Comparison of ENCODE assay signal across 21 cellular contexts in genomic region chr7:107210400-107210799, GRCh38. TPM values are rescaled to one million over a fixed set of nuclear protein-coding genes. Genes with fewer than 3 reads are reported as not detected.
DNase-seq lines count a peak whose midpoint lies in the region; ATAC-seq and TF ChIP-seq lines count a peak whose summit lies in the region.
"Had no signal": no experiment of that assay in that cellular context is flagged by ENCODE, and none has a peak within 500 bp of the region (broad histone marks: within the 10 kb centered on the region; RNA-seq: fewer than 3 reads in every experiment).

No MANE protein-coding gene starts in this region.

- no peak overlapping the region for H3K4me3 ChIP-seq in H7 (ENCODE audit: insufficient read depth, low read depth, low read length)
- no peak overlapping the region for H3K4me3 ChIP-seq in mesendoderm (ENCODE audit: low read length)
- H3K4me3 ChIP-seq: BLaER1, Peyer's patch had no signal

- no peak overlapping the region for H3K4ac ChIP-seq in mesendoderm (ENCODE audit: low read depth, low read length)

- no peaks in the 10 kb centered on the region for H3K4me1 Mint-ChIP-seq in WTC11

- DNase-seq in H7, result peak; percentile 18
- DNase-seq in WTC11 (ENCODE audit: low spot score), result no peak
- peak; percentile 10 for DNase-seq in mesendoderm
- DNase-seq in NCI-H774 (lab: John Stamatoyannopoulos, UW), result no peak
- no peak for DNase-seq in LoVo (ENCODE audit: low spot score)
- DNase-seq: CD4-positive, alpha-beta T cell; GOT3; Kasumi-1; MV-4-11; NCI-H1105 treated with DMSO at 0.1 percent for 48 hours; NCI-H2029; NCI-H446; NCI-H524 treated with DMSO at 0.1 percent for 48 hours; NCI-H82; OCI-M1; Peyer's patch; SHP77 treated with DMSO at 0.1 percent for 48 hours had no signal

- H3K9me3 Mint-ChIP-seq in WTC11, result peaks cover 4% of the 10 kb centered on the region

- H3K79me2 ChIP-seq in mesendoderm (ENCODE audit: control insufficient read depth, insufficient read depth, low read length), result no peaks in the 10 kb centered on the region

- no peak overlapping the region for H3K27ac Mint-ChIP-seq in WTC11

- H3K4me3 Mint-ChIP-seq in WTC11, result no peak overlapping the region
- H3K4me3 Mint-ChIP-seq: CD4-positive, alpha-beta T cell had no signal

- no peak overlapping the region for H4K8ac ChIP-seq in mesendoderm (ENCODE audit: low read depth, low read length)

- ATAC-seq in WTC11 (peak; percentile 66), HG03135 (IDR thresholded peaks at IDR 0.05; ENCODE audit: unreplicated experiment) (no peak)
- ATAC-seq: HepG2 had no signal

- H3K36me3 ChIP-seq in H7 (replicated peaks; ENCODE audit: control insufficient read depth, insufficient read depth, low read length), result no peaks in the 10 kb centered on the region; the same call in 1 of the 2 replicates
- peaks cover 2% of the 10 kb centered on the region for H3K36me3 ChIP-seq in mesendoderm (ENCODE audit: control insufficient read depth, insufficient read depth, low read length)

- H3K18ac ChIP-seq in mesendoderm (ENCODE audit: low read length), result no peak overlapping the region

- TF ChIP-seq CTCF in C4-2B (conservative IDR thresholded peaks at IDR 0.05) (no peak), WTC11 (IDR thresholded peaks at IDR 0.05) (no peak)

- H3K79me1 ChIP-seq in mesendoderm (ENCODE audit: low read length), result no peaks in the 10 kb centered on the region

- no peak overlapping the region for H2AK5ac ChIP-seq in mesendoderm (ENCODE audit: low read length)

- CTCF ChIA-PET in WTC11 (lab: Charles Lee), result no interaction called here

- H3K56ac ChIP-seq in mesendoderm (ENCODE audit: low read length), result no peak overlapping the region

- WGBS in mesendoderm (ENCODE audit: extremely low coverage, insufficient coverage, low lambda C conversion rate), result no CpG with 5 or more reads among the region's 4 CpGs

- no peak overlapping the region for H2BK15ac ChIP-seq in mesendoderm (replicated peaks; ENCODE audit: low read depth)

- no peak overlapping the region for H2BK5ac ChIP-seq in mesendoderm (ENCODE audit: low read length)

- H3K9ac ChIP-seq in mesendoderm (ENCODE audit: low read length), result no peak overlapping the region
- H3K9ac ChIP-seq: BLaER1 had no signal

- H2BK120ac ChIP-seq in mesendoderm (ENCODE audit: low read depth, low read length), result no peak overlapping the region

- H3K27me3 Mint-ChIP-seq in WTC11 (ENCODE audit: low read depth), result no peaks in the 10 kb centered on the region
- H3K27me3 Mint-ChIP-seq: CD4-positive, alpha-beta T cell had no signal

- no peak overlapping the region for H4K5ac ChIP-seq in mesendoderm (ENCODE audit: low read length)

- H3K27me3 ChIP-seq in H7 (ENCODE audit: control insufficient read depth, insufficient read depth, low read length) (no peaks in the 10 kb centered on the region), mesendoderm (ENCODE audit: insufficient read depth, low read length, poor library complexity) (no peaks in the 10 kb centered on the region)
- H3K27me3 ChIP-seq: BLaER1, Peyer's patch had no signal

- peaks cover 6% of the 10 kb centered on the region for H3K36me3 Mint-ChIP-seq in WTC11

- H3K27ac ChIP-seq in C4-2B, result peak overlapping the region; percentile 28
- H3K27ac ChIP-seq in mesendoderm (ENCODE audit: low read depth, low read length), result no peak overlapping the region
- H3K27ac ChIP-seq: BLaER1, Peyer's patch had no signal

- no peak overlapping the region for H3K23ac ChIP-seq in mesendoderm (ENCODE audit: low read length)

- H3K4me1 ChIP-seq in mesendoderm (ENCODE audit: control insufficient read depth, low read depth, low read length), result no peaks in the 10 kb centered on the region
- H3K4me1 ChIP-seq: Peyer's patch had no signal

- no peak overlapping the region for H3K4me2 ChIP-seq in mesendoderm (ENCODE audit: low read length)

- POLR2A ChIA-PET in WTC11 (lab: Charles Lee), result no interaction called here

TF ChIP-seq in WTC11, 78 proteins besides CTCF, POLR2A, EP300 and RAD21:
- TF ChIP-seq ATF6 (CRISPR knock-in tag; IDR thresholded peaks at IDR 0.05) (no peak), NFE2L1 (CRISPR knock-in tag; IDR thresholded peaks at IDR 0.05) (no peak), ERG (CRISPR knock-in tag; IDR thresholded peaks at IDR 0.05) (no peak), ZNF317 (CRISPR knock-in tag; IDR thresholded peaks at IDR 0.05; ENCODE audit: borderline replicate concordance, low read depth) (no peak), TEAD4 (CRISPR knock-in tag; IDR thresholded peaks at IDR 0.05) (no peak), TEAD1 (CRISPR knock-in tag; IDR thresholded peaks at IDR 0.05) (no peak), FOXP1 (CRISPR knock-in tag; IDR thresholded peaks at IDR 0.05; ENCODE audit: borderline replicate concordance) (no peak), SOX15 (CRISPR knock-in tag; IDR thresholded peaks at IDR 0.05) (no peak), AFF4 (CRISPR knock-in tag; IDR thresholded peaks at IDR 0.05; ENCODE audit: borderline replicate concordance) (no peak), MYBL2 (CRISPR knock-in tag; IDR thresholded peaks at IDR 0.05) (no peak)

RNA-seq across cellular contexts. Expression of gene HBP1, which starts 41.6 kb away (rescaled TPM):
- total RNA-seq in H7 (2014; rRNA removed; shearing (Covaris generic)), result 50.2 and 65.2 TPM in 2 replicates
- total RNA-seq in WTC11 (2021), result 27.0 to 31.0 TPM (median 29.2 TPM) in 3 replicates
- 8.8 TPM for polyA plus RNA-seq in mesendoderm (2013, experiment 1 of 2)
- polyA plus RNA-seq in mesendoderm (2013, experiment 2 of 2), result 9.2 TPM

Comparison
In these comparisons a context has a peak if more than half of its experiments do, and no peak if none do; other contexts are left out.
1. DNase-seq: peak in H7 (single experiment) and mesendoderm (single experiment); none in WTC11 (single experiment), NCI-H774 (single experiment) and LoVo (single experiment).